9 cellular contexts compared by ENCODE assay signal in genomic region chr6:49462599-49462926, GRCh38. TPM values are rescaled to one million over a fixed set of nuclear protein-coding genes. Genes with fewer than 3 reads are reported as not detected.
DNase-seq lines count a peak whose midpoint lies in the region; ATAC-seq and TF ChIP-seq lines count a peak whose summit lies in the region.
"Had no signal": no experiment of that assay in that cellular context is flagged by ENCODE, and none has a peak within 500 bp of the region (broad histone marks: within the 10 kb centered on the region; RNA-seq: fewer than 3 reads in every experiment).

No MANE protein-coding gene starts in this region.

- H3K9me3 Mint-ChIP-seq in naive B cell = no peaks in the 10 kb centered on the region

- peak overlapping the region; percentile 99 for H3K4me3 ChIP-seq in DOHH2 (ENCODE audit: low read length)
- peak overlapping the region; percentile 95 for H3K4me3 ChIP-seq in MM.1S (ENCODE audit: low read length)
- peak overlapping the region; percentile 87 for H3K4me3 ChIP-seq in coronary artery

- DNase-seq in MM.1S = no peak
- DNase-seq in coronary artery (ENCODE audit: low spot score) = no peak
- DNase-seq in naive B cell = no peak
- no peak for DNase-seq in NK-92 treated with Interleukin-12 subunit alpha and Interleukin-12 subunit beta, amount 100 ng/mL, for 24 hours (lab: John Stamatoyannopoulos, UW)
- no peak for DNase-seq in NCI-H1105 (lab: John Stamatoyannopoulos, UW)
- no peak for DNase-seq in occipital lobe (lab: John Stamatoyannopoulos, UW)

- H3K27ac ChIP-seq in DOHH2 (ENCODE audit: low read depth, low read length) (peak overlapping the region; percentile 22; the same call in 1 of the 2 replicates), MM.1S (ENCODE audit: low read length) (peak overlapping the region; percentile 87), coronary artery (peak overlapping the region; percentile 89 to 95)

- H3K9me2 ChIP-seq in DOHH2 (replicated peaks; ENCODE audit: control insufficient read depth, low read length) = no peaks in the 10 kb centered on the region
- H3K9me2 ChIP-seq in MM.1S (replicated peaks; ENCODE audit: insufficient read depth, low read length) = no peaks in the 10 kb centered on the region

- peak overlapping the region; percentile 77 for H2AFZ ChIP-seq in MM.1S (ENCODE audit: low read length)

- H3K27ac Mint-ChIP-seq in naive B cell = peak overlapping the region; percentile 96 to 99 (median 98)

- H3K79me2 ChIP-seq in DOHH2 (ENCODE audit: control insufficient read depth, low read length) (peaks cover 77% of the 10 kb centered on the region), MM.1S (ENCODE audit: low read length) (peaks cover 88% of the 10 kb centered on the region)

- H4K20me1 ChIP-seq in DOHH2 (ENCODE audit: control insufficient read depth, insufficient read depth, low read depth, low read length) = no peaks in the 10 kb centered on the region
- no peaks in the 10 kb centered on the region for H4K20me1 ChIP-seq in MM.1S (ENCODE audit: insufficient read depth, low read length)

- no peaks in the 10 kb centered on the region for H3K27me3 ChIP-seq in DOHH2 (ENCODE audit: control insufficient read depth, low read length)
- H3K27me3 ChIP-seq in MM.1S (replicated peaks; ENCODE audit: insufficient read depth, low read length) = no peaks in the 10 kb centered on the region

- H3K4me2 ChIP-seq in DOHH2 (ENCODE audit: low read length) (peak overlapping the region; percentile 87), MM.1S (ENCODE audit: low read depth, low read length) (peak overlapping the region; percentile 91)

- ATAC-seq in GM21717 (IDR thresholded peaks at IDR 0.05; ENCODE audit: unreplicated experiment) = peak; percentile 12
- no peak for ATAC-seq in naive B cell (ENCODE audit: low read depth in 2 of 2)

- H3K9ac ChIP-seq in MM.1S (ENCODE audit: low read length) = peak overlapping the region; percentile 94

- H3K36me3 ChIP-seq in DOHH2 (ENCODE audit: control insufficient read depth, low read length) = peaks cover 38% of the 10 kb centered on the region
- no peaks in the 10 kb centered on the region for H3K36me3 ChIP-seq in MM.1S (replicated peaks; ENCODE audit: insufficient read depth, low read length)

- peak overlapping the region; percentile 93 to 99 (median 97) for H3K4me3 Mint-ChIP-seq in naive B cell

- no peaks in the 10 kb centered on the region for H3K9me3 ChIP-seq in DOHH2 (ENCODE audit: control insufficient read depth, insufficient read depth, low read length)
- no peaks in the 10 kb centered on the region for H3K9me3 ChIP-seq in MM.1S (replicated peaks; ENCODE audit: insufficient read depth, low read length)

- TF ChIP-seq CTCF in DOHH2 (IDR thresholded peaks at IDR 0.05; ENCODE audit: low read depth, low read length, poor library complexity, severe bottlenecking) (no peak), MM.1S (IDR thresholded peaks at IDR 0.05; ENCODE audit: low read length) (no peak), coronary artery (IDR thresholded peaks at IDR 0.05) (no peak)

- no peaks in the 10 kb centered on the region for H3K27me3 Mint-ChIP-seq in naive B cell

- H3K36me3 Mint-ChIP-seq in naive B cell = peaks cover 6 to 7% of the 10 kb centered on the region in 2 donors

- H3K4me1 Mint-ChIP-seq in naive B cell = peaks cover 46 to 65% (median 61%) of the 10 kb centered on the region in 3 donors

- H3F3A ChIP-seq in DOHH2 (ENCODE audit: control insufficient read depth, insufficient read depth) (no peaks in the 10 kb centered on the region), MM.1S (ENCODE audit: insufficient read depth, low read length) (peaks cover 4% of the 10 kb centered on the region; the same call in 1 of the 2 replicates)

- peaks cover 38% of the 10 kb centered on the region for H3K4me1 ChIP-seq in DOHH2 (ENCODE audit: control insufficient read depth, low read length)
- H3K4me1 ChIP-seq in MM.1S (ENCODE audit: low read length) = peaks cover 10% of the 10 kb centered on the region

RNA-seq across cellular contexts. Expression of gene MMUT, which starts 0.5 kb away (rescaled TPM):
- polyA plus RNA-seq in naive B cell (ENCODE audit: low read depth in 6 of 6) = 10 to 100 TPM in 3 of 6 donors, 1 to 10 TPM in 3; 5.0 to 12.1 (median 9.5) TPM
- 29.6 TPM for total RNA-seq in occipital lobe

RNA-seq across cellular contexts. Expression of gene CENPQ, which starts 0.6 kb away (rescaled TPM):
- 1 to 10 TPM; 2.8 to 8.7 (median 6.6) TPM for polyA plus RNA-seq in naive B cell (ENCODE audit: low read depth in 6 of 6)
- total RNA-seq in occipital lobe = 5.6 TPM

RNA-seq across cellular contexts. Expression of gene GLYATL3, which starts 37.2 kb away (rescaled TPM):
- not detected for polyA plus RNA-seq in naive B cell (ENCODE audit: low read depth in 6 of 6)
- not detected for total RNA-seq in occipital lobe
- total RNA-seq: T-helper 2 cell treated with Interferon-gamma antibody and Interleukin-4, amounts not matched to agents 100 ng/mL and 5 ng/mL, for 36 hours had no signal

Comparison
In these comparisons a context has a peak if more than half of its experiments do, and no peak if none do; other contexts are left out.
1. H3K27ac ChIP-seq: peak in every context shown above with its lines; median percentile 92 in coronary artery; 87 in MM.1S; 22 in DOHH2.